Comparison of ENCODE assay signal across 29 cellular contexts in genomic region chr1:47923513-47923912, GRCh38.
"Had no signal": no experiment of that assay in that cellular context is flagged by ENCODE, and none has a peak within 500 bp of the region (broad histone marks: within the 10 kb centered on the region; RNA-seq: fewer than 3 reads in every experiment).

No MANE protein-coding gene starts in this region.

- H3K36me3 ChIP-seq: stomach, suprapubic skin, thoracic aorta, thyroid gland, tibial artery, tibial nerve, transverse colon, upper lobe of left lung, upper lobe of right lung, uterus, vagina had no signal

- H3K9me3 ChIP-seq: stomach, suprapubic skin, testis, thoracic aorta, thyroid gland, tibial artery, tibial nerve, transverse colon, upper lobe of left lung, upper lobe of right lung, uterus, vagina had no signal

- H3K9me3 Mint-ChIP-seq: stimulated activated effector memory CD8-positive, alpha-beta T cell treated with anti-CD3 and anti-CD28 coated beads, Interleukin-12 subunit alpha, Interleukin-12 subunit beta, amount 100 ng/mL, for 72 hours; stimulated activated memory B cell treated with anti-CD40 and anti-IgM and Interleukin-4, amounts not matched to agents 10 μg/mL and 1 μg/mL and 100 μg/mL, for 72 hours; stimulated activated naive B cell treated with anti-CD40 and anti-IgM and Interleukin-4, amounts not matched to agents 10 μg/mL and 1 μg/mL and 100 μg/mL, for 72 hours; stimulated activated naive CD8-positive, alpha-beta T cell treated with anti-CD3 and anti-CD28 coated beads, Interleukin-15, amount 100 ng/mL, for 72 hours; stimulated activated naive CD8-positive, alpha-beta T cell treated with anti-CD3 and anti-CD28 coated beads, Interleukin-15, Interleukin-2, amounts not matched to agents 100 ng/mL and 50 ng/mL, for 24 hours; type B pancreatic cell had no signal

- H3K4me3 Mint-ChIP-seq: stimulated activated effector memory CD8-positive, alpha-beta T cell treated with anti-CD3 and anti-CD28 coated beads, Interleukin-12 subunit alpha, Interleukin-12 subunit beta, amount 100 ng/mL, for 72 hours; stimulated activated memory B cell treated with anti-CD40 and anti-IgM and Interleukin-4, amounts not matched to agents 10 μg/mL and 1 μg/mL and 100 μg/mL, for 72 hours; stimulated activated naive B cell treated with anti-CD40 and anti-IgM and Interleukin-4, amounts not matched to agents 10 μg/mL and 1 μg/mL and 100 μg/mL, for 72 hours; stimulated activated naive CD8-positive, alpha-beta T cell treated with anti-CD3 and anti-CD28 coated beads, Interleukin-15, amount 100 ng/mL, for 72 hours; stimulated activated naive CD8-positive, alpha-beta T cell treated with anti-CD3 and anti-CD28 coated beads, Interleukin-15, Interleukin-2, amounts not matched to agents 100 ng/mL and 50 ng/mL, for 24 hours; type B pancreatic cell had no signal

- ATAC-seq: stimulated activated effector memory CD8-positive, alpha-beta T cell treated with anti-CD3 and anti-CD28 coated beads, Interleukin-12 subunit alpha, Interleukin-12 subunit beta, amount 100 ng/mL, for 72 hours; stimulated activated memory B cell treated with anti-CD40 and anti-IgM and Interleukin-4, amounts not matched to agents 10 μg/mL and 1 μg/mL and 100 μg/mL, for 72 hours; stimulated activated naive B cell treated with anti-CD40 and anti-IgM and Interleukin-4, amounts not matched to agents 10 μg/mL and 1 μg/mL and 100 μg/mL, for 72 hours; stimulated activated naive CD8-positive, alpha-beta T cell treated with anti-CD3 and anti-CD28 coated beads, Interleukin-15, amount 100 ng/mL, for 72 hours; stimulated activated naive CD8-positive, alpha-beta T cell treated with anti-CD3 and anti-CD28 coated beads, Interleukin-15, Interleukin-2, amounts not matched to agents 100 U/mL and 50 U/mL, for 24 hours; upper lobe of right lung had no signal

- DNase-seq: stimulated activated CD4-positive, alpha-beta T cell treated with anti-CD3 and anti-CD28 coated beads, Interleukin-2, amount 100 ng/mL, for 48 hours; stimulated activated CD4-positive, alpha-beta T cell treated with anti-CD3 and anti-CD28 coated beads, Interleukin-4, amount 100 ng/mL, for 1 hour; stimulated activated CD4-positive, alpha-beta T cell treated with anti-CD3 and anti-CD28 coated beads, Interleukin-4, amount 100 ng/mL, for 24 hours; stimulated activated CD4-positive, alpha-beta T cell treated with anti-CD3 and anti-CD28 coated beads, Interleukin-4, amount 100 ng/mL, for 4 hours; stimulated activated CD8-positive, alpha-beta memory T cell treated with anti-CD3 and anti-CD28 coated beads, Interleukin-4, amount 100 ng/mL, for 48 hours; stimulated activated naive B cell treated with anti-CD40 and anti-IgM and Interleukin-4, amounts not matched to agents 10 μg/mL and 1 μg/mL and 100 μg/mL, for 72 hours; stimulated activated naive CD4-positive, alpha-beta T cell; stimulated activated naive CD4-positive, alpha-beta T cell treated with Interleukin-2 at 50 U/mL for 16 hours; stimulated activated naive CD8-positive, alpha-beta T cell treated with anti-CD3 and anti-CD28 coated beads, Interleukin-15, amount 100 ng/mL, for 72 hours; stimulated activated naive CD8-positive, alpha-beta T cell treated with anti-CD3 and anti-CD28 coated beads, Interleukin-15, Interleukin-2, amounts not matched to agents 100 U/mL and 50 U/mL, for 24 hours; stomach; substantia nigra; testis; thyroid gland; transverse colon; trophoblast cell; upper lobe of left lung; upper lobe of right lung; uterus had no signal

- H3K27me3 ChIP-seq: stomach, suprapubic skin, testis, thyroid gland, tibial artery, tibial nerve, transverse colon, upper lobe of left lung, upper lobe of right lung, uterus, vagina had no signal

- H3K27ac ChIP-seq: stomach, suprapubic skin, testis, thoracic aorta, thyroid gland, tibial nerve, transverse colon, upper lobe of left lung, upper lobe of right lung, uterus, vagina had no signal

- H3K27ac Mint-ChIP-seq: stimulated activated effector memory CD8-positive, alpha-beta T cell treated with anti-CD3 and anti-CD28 coated beads, Interleukin-12 subunit alpha, Interleukin-12 subunit beta, amount 100 ng/mL, for 72 hours; stimulated activated memory B cell treated with anti-CD40 and anti-IgM and Interleukin-4, amounts not matched to agents 10 μg/mL and 1 μg/mL and 100 μg/mL, for 72 hours; stimulated activated naive B cell treated with anti-CD40 and anti-IgM and Interleukin-4, amounts not matched to agents 10 μg/mL and 1 μg/mL and 100 μg/mL, for 72 hours; stimulated activated naive CD8-positive, alpha-beta T cell treated with anti-CD3 and anti-CD28 coated beads, Interleukin-15, amount 100 ng/mL, for 72 hours; stimulated activated naive CD8-positive, alpha-beta T cell treated with anti-CD3 and anti-CD28 coated beads, Interleukin-15, Interleukin-2, amounts not matched to agents 100 ng/mL and 50 ng/mL, for 24 hours; type B pancreatic cell had no signal

- H3K4me1 ChIP-seq: testis, thyroid gland, transverse colon, uterus had no signal

- FAIRE-seq: urothelium cell line had no signal

- H3K4me1 Mint-ChIP-seq: stimulated activated effector memory CD8-positive, alpha-beta T cell treated with anti-CD3 and anti-CD28 coated beads, Interleukin-12 subunit alpha, Interleukin-12 subunit beta, amount 100 ng/mL, for 72 hours; stimulated activated memory B cell treated with anti-CD40 and anti-IgM and Interleukin-4, amounts not matched to agents 10 μg/mL and 1 μg/mL and 100 μg/mL, for 72 hours; stimulated activated naive B cell treated with anti-CD40 and anti-IgM and Interleukin-4, amounts not matched to agents 10 μg/mL and 1 μg/mL and 100 μg/mL, for 72 hours; stimulated activated naive CD8-positive, alpha-beta T cell treated with anti-CD3 and anti-CD28 coated beads, Interleukin-15, amount 100 ng/mL, for 72 hours had no signal

- H3K36me3 Mint-ChIP-seq: stimulated activated effector memory CD8-positive, alpha-beta T cell treated with anti-CD3 and anti-CD28 coated beads, Interleukin-12 subunit alpha, Interleukin-12 subunit beta, amount 100 ng/mL, for 72 hours; stimulated activated memory B cell treated with anti-CD40 and anti-IgM and Interleukin-4, amounts not matched to agents 10 μg/mL and 1 μg/mL and 100 μg/mL, for 72 hours; stimulated activated naive B cell treated with anti-CD40 and anti-IgM and Interleukin-4, amounts not matched to agents 10 μg/mL and 1 μg/mL and 100 μg/mL, for 72 hours; type B pancreatic cell had no signal

- H3K4me3 ChIP-seq: stomach, suprapubic skin, testis, thoracic aorta, thyroid gland, tibial artery, tibial nerve, transverse colon, upper lobe of left lung, upper lobe of right lung, uterus, vagina had no signal
